8 cellular contexts compared by ENCODE assay signal in genomic region chr10:104139221-104139620, GRCh38. TPM values are rescaled to one million over a fixed set of nuclear protein-coding genes. Genes with fewer than 3 reads are reported as not detected.
A peak's percentile ranks its signal among the peaks of the same experiment; 100 is the strongest.
DNase-seq lines count a peak whose midpoint lies in the region; ATAC-seq, FAIRE-seq and TF ChIP-seq lines count a peak whose summit lies in the region.
"Had no signal": no experiment of that assay in that cellular context is flagged by ENCODE, and none has a peak within 500 bp of the region (broad histone marks: within the 10 kb centered on the region; RNA-seq: fewer than 3 reads in every experiment).

No MANE protein-coding gene starts in this region.

- peak; percentile 35 for TF ChIP-seq CTCF in CD8-positive, alpha-beta T cell (IDR thresholded peaks at IDR 0.05)

- FAIRE-seq in GM18507 (lab: Jason Lieb, UNC) = peak; percentile 24

- no peak for ATAC-seq in CD8-positive, alpha-beta T cell
- ATAC-seq in HG03354 (IDR thresholded peaks at IDR 0.05; ENCODE audit: poor library complexity, severe bottlenecking, unreplicated experiment) = no peak

- no peaks in the 10 kb centered on the region for H3K36me3 Mint-ChIP-seq in CD8-positive, alpha-beta T cell

- no peaks in the 10 kb centered on the region for H3K4me1 Mint-ChIP-seq in CD8-positive, alpha-beta T cell (ENCODE audit: low read depth)

- H3K9me3 ChIP-seq in CD8-positive, alpha-beta T cell (ENCODE audit: low read length) = no peaks in the 10 kb centered on the region

- H3K4me3 ChIP-seq in CD8-positive, alpha-beta T cell (ENCODE audit: low read depth, low read length) = no peak overlapping the region

- H3K27ac ChIP-seq in CD8-positive, alpha-beta T cell (ENCODE audit: low read depth, low read length) = no peak overlapping the region

- no peak overlapping the region for H3K4me3 Mint-ChIP-seq in CD8-positive, alpha-beta T cell
- H3K4me3 Mint-ChIP-seq: T-helper 1 cell treated with Interleukin-12 subunit alpha and Interleukin-12 subunit beta and Interleukin-4 antibody, amounts not matched to agents 30 μg/mL and 1 μg/mL, for 36 hours had no signal

- H3K27me3 Mint-ChIP-seq in CD8-positive, alpha-beta T cell (ENCODE audit: low read depth) = peaks cover 19% of the 10 kb centered on the region

- no peaks in the 10 kb centered on the region for H3K9me3 Mint-ChIP-seq in CD8-positive, alpha-beta T cell
- H3K9me3 Mint-ChIP-seq: T-helper 1 cell treated with Interleukin-12 subunit alpha and Interleukin-12 subunit beta and Interleukin-4 antibody, amounts not matched to agents 30 μg/mL and 1 μg/mL, for 36 hours had no signal

- CTCF ChIA-PET in CD8-positive, alpha-beta T cell (lab: Charles Lee) = interaction anchor here (0.7 kb wide), 1 partner anchor 253 kb away, joined by 5 read pairs; no protein-coding TSS in a partner anchor

- H3K36me3 ChIP-seq in CD8-positive, alpha-beta T cell (ENCODE audit: insufficient read depth, low read length) = no peaks in the 10 kb centered on the region

- no peaks in the 10 kb centered on the region for H3K27me3 ChIP-seq in CD8-positive, alpha-beta T cell (ENCODE audit: insufficient read depth, low read length)

- intact Hi-C loops in CD8-positive, alpha-beta T cell (cut with DNase I, micrococcal nuclease) = loop anchor here in 1 of 2 experiments (5.0 kb wide), 1 partner anchor 252 kb away; no protein-coding TSS in a partner anchor

- no peak for DNase-seq in CD8-positive, alpha-beta T cell
- DNase-seq in GM18507 (ENCODE audit: extremely low spot score, insufficient read length, low read depth) = no peak
- peak; percentile 19 for DNase-seq in RPMI8226
- DNase-seq in iris pigment epithelial cell (ENCODE audit: low read depth) = peak; percentile 6
- no peak for DNase-seq in AG20443 (ENCODE audit: low spot score)
- DNase-seq in GF-D8 (lab: John Stamatoyannopoulos, UW) = no peak

- H3K4me1 ChIP-seq in CD8-positive, alpha-beta T cell (ENCODE audit: insufficient read depth, low read length) = no peaks in the 10 kb centered on the region

- POLR2A ChIA-PET in CD8-positive, alpha-beta T cell (lab: Charles Lee) = no interaction called here

- H3K27ac Mint-ChIP-seq in CD8-positive, alpha-beta T cell = no peak overlapping the region
- H3K27ac Mint-ChIP-seq: T-helper 1 cell treated with Interleukin-12 subunit alpha and Interleukin-12 subunit beta and Interleukin-4 antibody, amounts not matched to agents 30 μg/mL and 1 μg/mL, for 36 hours had no signal

RNA-seq across cellular contexts. Expression of gene SFR1, which starts 17.2 kb away (rescaled TPM):
- 1 to 10 TPM; 6.2 to 6.8 TPM for total RNA-seq in CD8-positive, alpha-beta T cell

RNA-seq across cellular contexts. Expression of gene COL17A1, which starts 53.5 kb away (rescaled TPM):
- not detected for total RNA-seq in CD8-positive, alpha-beta T cell

Comparison
In these comparisons a context has a peak if more than half of its experiments do, and no peak if none do; other contexts are left out.
1. DNase-seq: peak in RPMI8226 (single experiment) and iris pigment epithelial cell (single experiment); none in CD8-positive, alpha-beta T cell (0 of 7), GM18507 (single experiment), AG20443 (single experiment) and GF-D8 (single experiment).